ENCODE assay signal across 2 cellular contexts in genomic region chr15:78456391-78456790, GRCh38.
TF ChIP-seq lines count a peak whose summit lies in the region.

No MANE protein-coding gene starts in this region.

TF ChIP-seq in SK-N-SH, 30 proteins besides CTCF, POLR2A, EP300 and RAD21:
- TF ChIP-seq PBX3 (IDR thresholded peaks at IDR 0.05) (no peak), REST (IDR thresholded peaks at IDR 0.05; ENCODE audit: low read depth, low read length) (no peak), NRF1 (IDR thresholded peaks at IDR 0.05; ENCODE audit: low read depth, low read length) (no peak), CHD2 (IDR thresholded peaks at IDR 0.05; ENCODE audit: low read length, partially characterized antibody) (no peak)

TF ChIP-seq in SK-N-SH treated with all-trans-retinoic acid at 6 μM for 48 hours, 23 proteins besides CTCF, POLR2A, EP300 and RAD21:
- TF ChIP-seq ESRRG (CRISPR knock-in tag; IDR thresholded peaks at IDR 0.05), result no peak
- TF ChIP-seq SNAI2 (CRISPR knock-in tag; IDR thresholded peaks at IDR 0.05), result no peak
- no peak for TF ChIP-seq ZNF70 (CRISPR knock-in tag; IDR thresholded peaks at IDR 0.05)
- no peak for TF ChIP-seq POU6F1 (CRISPR knock-in tag; IDR thresholded peaks at IDR 0.05; ENCODE audit: borderline replicate concordance, low read depth)
- no peak for TF ChIP-seq ZFP3 (CRISPR knock-in tag; IDR thresholded peaks at IDR 0.05)
- TF ChIP-seq TOX (CRISPR knock-in tag; IDR thresholded peaks at IDR 0.05; ENCODE audit: borderline replicate concordance), result no peak
- TF ChIP-seq ZNF8 (CRISPR knock-in tag; IDR thresholded peaks at IDR 0.05), result no peak
- TF ChIP-seq ARNTL (CRISPR knock-in tag; IDR thresholded peaks at IDR 0.05; ENCODE audit: borderline replicate concordance, low read depth), result no peak
- no peak for TF ChIP-seq ZC3H10 (CRISPR knock-in tag; IDR thresholded peaks at IDR 0.05)
- no peak for TF ChIP-seq CREB5 (CRISPR knock-in tag; IDR thresholded peaks at IDR 0.05; ENCODE audit: low read depth)
- TF ChIP-seq BACH2 (CRISPR knock-in tag; IDR thresholded peaks at IDR 0.05; ENCODE audit: borderline replicate concordance), result no peak
- TF ChIP-seq CSRNP3 (CRISPR knock-in tag; IDR thresholded peaks at IDR 0.05), result no peak
- no peak for TF ChIP-seq GLIS3 (CRISPR knock-in tag; IDR thresholded peaks at IDR 0.05)
- TF ChIP-seq PATZ1 (CRISPR knock-in tag; IDR thresholded peaks at IDR 0.05; ENCODE audit: borderline replicate concordance), result no peak
- TF ChIP-seq ZFP30 (CRISPR knock-in tag; IDR thresholded peaks at IDR 0.05), result no peak
- TF ChIP-seq ISL1 (CRISPR knock-in tag; IDR thresholded peaks at IDR 0.05), result no peak
